In the genomic region with DNA sequence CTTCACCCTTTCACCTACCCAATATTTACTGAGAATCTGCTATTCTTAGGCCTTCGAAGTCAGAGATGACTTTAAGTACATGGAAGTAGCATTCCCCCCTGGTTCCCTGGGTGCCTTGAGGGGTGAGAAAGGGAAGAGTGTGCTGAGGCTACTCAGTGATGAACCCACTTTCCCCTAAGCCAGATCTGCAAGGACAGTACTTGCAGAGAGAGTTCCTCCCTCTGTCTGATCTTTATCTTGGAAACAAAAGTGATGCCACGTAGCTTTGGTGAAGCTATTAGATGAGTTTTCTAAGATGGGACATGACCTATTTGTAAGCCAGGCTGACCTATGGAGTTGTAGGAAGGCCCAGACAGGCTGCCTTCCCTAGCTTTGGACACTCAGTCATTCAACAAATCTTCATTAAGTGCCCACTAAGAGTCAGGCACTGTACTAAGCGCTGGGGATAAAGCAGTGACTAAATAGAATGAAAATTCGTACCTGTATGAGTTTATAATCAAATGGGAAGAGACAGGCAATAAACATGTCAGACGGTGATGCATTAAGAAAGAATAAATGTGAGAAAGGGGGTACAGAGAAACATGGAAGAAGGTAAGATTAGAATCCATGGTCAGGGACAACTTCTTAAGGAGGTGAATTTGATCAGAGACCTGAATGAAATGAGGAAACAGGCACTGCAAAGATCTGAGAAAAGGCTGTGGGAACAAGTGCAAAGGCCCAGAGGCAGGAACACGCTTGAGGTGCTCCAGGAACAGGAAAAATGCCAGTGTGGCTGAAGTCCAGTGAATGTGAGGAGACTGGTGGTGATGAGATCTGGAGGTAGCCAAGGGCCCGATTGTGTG, we compare ENCODE assay signal across 15 cellular contexts. TPM values are rescaled to one million over a fixed set of nuclear protein-coding genes. Genes with fewer than 3 reads are reported as not detected.
DNase-seq lines count a peak whose midpoint lies in the region; ATAC-seq, FAIRE-seq and TF ChIP-seq lines count a peak whose summit lies in the region.
"Had no signal": no experiment of that assay in that cellular context is flagged by ENCODE, and none has a peak within 500 bp of the region (broad histone marks: within the 10 kb centered on the region; RNA-seq: fewer than 3 reads in every experiment).

No MANE protein-coding gene starts in this region.

- CTCF ChIA-PET in CD8-positive, alpha-beta memory T cell (lab: Charles Lee), result interaction anchor here (1.4 kb wide), 2 partner anchors 11 to 19 kb away, joined by 3 to 4 read pairs; no protein-coding TSS in a partner anchor

- H2BK5ac ChIP-seq in trophoblast cell (ENCODE audit: low read depth, low read length, poor library complexity), result peak overlapping the region; percentile 54

- H3K9me3 ChIP-seq in CD8-positive, alpha-beta memory T cell (ENCODE audit: low read length), result no peaks in the 10 kb centered on the region
- H3K9me3 ChIP-seq in ascending aorta, result no peaks in the 10 kb centered on the region
- H3K9me3 ChIP-seq in trophoblast cell (ENCODE audit: insufficient read depth, low read depth, low read length), result no peaks in the 10 kb centered on the region
- H3K9me3 ChIP-seq in body of pancreas, result no peaks in the 10 kb centered on the region

- peaks cover 25% of the 10 kb centered on the region for H3K79me1 ChIP-seq in trophoblast cell (ENCODE audit: low read length)

- no peak overlapping the region for H3K9ac ChIP-seq in trophoblast cell (ENCODE audit: low read length)

- peak overlapping the region in 6 of 7 donors; percentile 2 to 76 (median 40) for H3K4me3 Mint-ChIP-seq in CD8-positive, alpha-beta memory T cell

- H4K8ac ChIP-seq in trophoblast cell (ENCODE audit: low read depth, low read length), result peak overlapping the region; percentile 18

- H3K14ac ChIP-seq in trophoblast cell (ENCODE audit: low read length), result peak overlapping the region; percentile 45

- FAIRE-seq in frontal cortex (lab: Jason Lieb, UNC), result no peak

- H3K27ac Mint-ChIP-seq in CD8-positive, alpha-beta memory T cell, result peak overlapping the region; percentile 72 to 96 (median 90)

- H4K12ac ChIP-seq in trophoblast cell (ENCODE audit: low read depth, low read length), result no peak overlapping the region

- no peak overlapping the region for H2AFZ ChIP-seq in trophoblast cell (ENCODE audit: insufficient read depth, low read length, poor library complexity)

- intact Hi-C loops in ascending aorta (cut with DNase I) (no loop called here), body of pancreas (cut with DNase I) (no loop called here)

- no peaks in the 10 kb centered on the region for H3K27me3 ChIP-seq in CD8-positive, alpha-beta memory T cell (ENCODE audit: insufficient read depth, low read length, poor library complexity, severe bottlenecking)
- H3K27me3 ChIP-seq in ascending aorta, result no peaks in the 10 kb centered on the region
- no peaks in the 10 kb centered on the region for H3K27me3 ChIP-seq in trophoblast cell (ENCODE audit: insufficient read depth, low read length)
- no peaks in the 10 kb centered on the region for H3K27me3 ChIP-seq in body of pancreas

- no CpG with 5 or more reads among the region's 7 CpGs for WGBS in trophoblast cell (ENCODE audit: extremely low coverage, insufficient coverage, insufficient read length)
- 74 to 82% methylated on average over 7 of the region's 7 CpGs for WGBS in body of pancreas, 2 donors

- H3K4me1 ChIP-seq in CD8-positive, alpha-beta memory T cell (ENCODE audit: insufficient read depth, low read length), result peaks cover 88% of the 10 kb centered on the region
- H3K4me1 ChIP-seq in ascending aorta, result peaks cover 35 to 69% of the 10 kb centered on the region in 2 donors
- H3K4me1 ChIP-seq in trophoblast cell (ENCODE audit: control insufficient read depth in 1 of 2, insufficient read depth in 2 of 2, low read length in 2 of 2), result peaks cover 36 to 39% of the 10 kb centered on the region in 2 experiments
- H3K4me1 ChIP-seq in body of pancreas, result peaks cover 68% of the 10 kb centered on the region

- no peaks in the 10 kb centered on the region for H3K36me3 ChIP-seq in CD8-positive, alpha-beta memory T cell (ENCODE audit: insufficient read depth, low read length)
- peaks cover 0 to 11% of the 10 kb centered on the region in 2 donors for H3K36me3 ChIP-seq in ascending aorta
- peaks cover 8 to 10% of the 10 kb centered on the region in 2 experiments for H3K36me3 ChIP-seq in trophoblast cell (ENCODE audit: control insufficient read depth in 1 of 2, insufficient read depth in 2 of 2, low read length in 2 of 2)
- H3K36me3 ChIP-seq in body of pancreas (replicated peaks in 1 of 2; ENCODE audit: insufficient read depth in 1 of 2, low read depth in 2 of 2), result no peaks in the 10 kb centered on the region

- DNase-seq in CD8-positive, alpha-beta memory T cell, result no peak
- DNase-seq in LNCaP clone FGC (ENCODE audit: low read depth) (peak; percentile 28), ascending aorta (ENCODE audit: low spot score in 2 of 2) (no peak), trophoblast cell (no peak), frontal cortex (ENCODE audit: low spot score in 2 of 2) (no peak), occipital lobe (lab: John Stamatoyannopoulos, UW) (no peak), body of pancreas (no peak)
- DNase-seq: activated CD4-positive, CD25-positive, alpha-beta regulatory T cell; anterior cingulate cortex; DMS79; NCI-H2107; OCI-M1; stimulated activated CD4-positive, alpha-beta T cell treated with anti-CD3 and anti-CD28 coated beads, Interleukin-1b, Interleukin-23, amount 100 ng/mL, for 48 hours had no signal

- no peak overlapping the region for H3K4me2 ChIP-seq in trophoblast cell (ENCODE audit: low read length)

- peaks cover 93 to 97% (median 94%) of the 10 kb centered on the region in 3 donors for H3K4me1 Mint-ChIP-seq in CD8-positive, alpha-beta memory T cell

- TF ChIP-seq CTCF in LNCaP clone FGC (IDR thresholded peaks at IDR 0.05; ENCODE audit: control insufficient read depth, extremely low read depth, insufficient read depth) (no peak), ascending aorta (IDR thresholded peaks at IDR 0.05) (no peak), body of pancreas (IDR thresholded peaks at IDR 0.05) (no peak)

- H3K4ac ChIP-seq in trophoblast cell (ENCODE audit: low read depth, low read length), result no peak overlapping the region

- no peak for TF ChIP-seq POLR2A in body of pancreas (IDR thresholded peaks at IDR 0.05)

- H4K91ac ChIP-seq in trophoblast cell (ENCODE audit: low read depth, low read length), result peak overlapping the region; percentile 41

- H2BK12ac ChIP-seq in trophoblast cell (ENCODE audit: low read length), result peak overlapping the region; percentile 73

- peak overlapping the region; percentile 40 for H3K27ac ChIP-seq in CD8-positive, alpha-beta memory T cell (ENCODE audit: low read depth, low read length)
- peak overlapping the region; percentile 46 to 65 for H3K27ac ChIP-seq in ascending aorta
- H3K27ac ChIP-seq in trophoblast cell (ENCODE audit: low read depth, low read length), result no peak overlapping the region
- H3K27ac ChIP-seq in body of pancreas, result peak overlapping the region in 1 of 4 donors; percentile 9

- H3K79me2 ChIP-seq in trophoblast cell (ENCODE audit: control insufficient read depth, insufficient read depth, low read length, poor library complexity), result peaks cover 6% of the 10 kb centered on the region

- ATAC-seq in HG02840 (IDR thresholded peaks at IDR 0.05; ENCODE audit: low FRiP score, unreplicated experiment) (no peak), body of pancreas (no peak)

- peak overlapping the region; percentile 60 for H2BK120ac ChIP-seq in trophoblast cell (ENCODE audit: insufficient read depth, low read length, poor library complexity)

- peaks cover 15 to 53% (median 20%) of the 10 kb centered on the region in 3 donors for H3K36me3 Mint-ChIP-seq in CD8-positive, alpha-beta memory T cell

- H3K18ac ChIP-seq in trophoblast cell (ENCODE audit: low read length), result no peak overlapping the region

- no peak overlapping the region for H3K4me3 ChIP-seq in CD8-positive, alpha-beta memory T cell (ENCODE audit: low read length)
- H3K4me3 ChIP-seq in LNCaP clone FGC (ENCODE audit: low read depth, low read length) (peak overlapping the region; percentile 31), ascending aorta (no peak overlapping the region), trophoblast cell (ENCODE audit: low read depth, low read length) (no peak overlapping the region), body of pancreas (no peak overlapping the region)

- H3K9me3 Mint-ChIP-seq in CD8-positive, alpha-beta memory T cell, result no peaks in the 10 kb centered on the region

- no peak overlapping the region for H3K23ac ChIP-seq in trophoblast cell (ENCODE audit: low read length)

- H3K27me3 Mint-ChIP-seq in CD8-positive, alpha-beta memory T cell, result no peaks in the 10 kb centered on the region

- peak overlapping the region; percentile 43 for H2AK5ac ChIP-seq in trophoblast cell (ENCODE audit: low read length)

- POLR2A ChIA-PET in CD8-positive, alpha-beta memory T cell (lab: Charles Lee), result no interaction called here

RNA-seq across cellular contexts. Expression of a gene that starts 42.2 kb away (rescaled TPM):
- 100 to 1,000 TPM; 328 TPM for total RNA-seq in CD8-positive, alpha-beta memory T cell
- polyA plus RNA-seq in CD8-positive, alpha-beta memory T cell, result 32.1 TPM
- total RNA-seq in ascending aorta (200 TPM), frontal cortex (32.6 TPM), occipital lobe (42.6 TPM), body of pancreas (100 to 1,000 TPM in 1 of 2 donors, 10 to 100 TPM in 1; 96.2 to 103 TPM)
- polyA plus RNA-seq in trophoblast cell (2013), result 62.0 and 65.1 TPM in 2 replicates

RNA-seq across cellular contexts. Expression of a gene that starts 42.8 kb away (rescaled TPM):
- total RNA-seq in CD8-positive, alpha-beta memory T cell, result not detected
- polyA plus RNA-seq in CD8-positive, alpha-beta memory T cell, result not detected
- total RNA-seq in ascending aorta (61.4 TPM), frontal cortex (1.2 TPM), occipital lobe (not detected), body of pancreas (not detected)
- 1.7 TPM in 2 replicates for polyA plus RNA-seq in trophoblast cell (2013)
- total RNA-seq: temporal lobe had no signal

RNA-seq across cellular contexts. Expression of a gene that starts 58.6 kb away (rescaled TPM):
- total RNA-seq in CD8-positive, alpha-beta memory T cell, result 10 to 100 TPM; 60.3 to 62.7 TPM
- polyA plus RNA-seq in CD8-positive, alpha-beta memory T cell, result 1.1 TPM
- not detected for total RNA-seq in ascending aorta
- polyA plus RNA-seq in trophoblast cell (2013), result 88.5 and 93.7 TPM in 2 replicates
- 5.7 TPM for total RNA-seq in frontal cortex
- 5.8 TPM for total RNA-seq in occipital lobe
- not detected for total RNA-seq in body of pancreas

Comparison
In these comparisons a context has a peak if more than half of its experiments do, and no peak if none do; other contexts are left out.
1. RNA of a gene that starts 42.8 kb away (total RNA-seq): 61.4 TPM in ascending aorta (single experiment); 1.2 TPM in frontal cortex (single experiment), not detected in occipital lobe (single experiment), not detected in CD8-positive, alpha-beta memory T cell and not detected in body of pancreas; every median in the first group is over 10 times any median in the second.